In the genomic region with DNA sequence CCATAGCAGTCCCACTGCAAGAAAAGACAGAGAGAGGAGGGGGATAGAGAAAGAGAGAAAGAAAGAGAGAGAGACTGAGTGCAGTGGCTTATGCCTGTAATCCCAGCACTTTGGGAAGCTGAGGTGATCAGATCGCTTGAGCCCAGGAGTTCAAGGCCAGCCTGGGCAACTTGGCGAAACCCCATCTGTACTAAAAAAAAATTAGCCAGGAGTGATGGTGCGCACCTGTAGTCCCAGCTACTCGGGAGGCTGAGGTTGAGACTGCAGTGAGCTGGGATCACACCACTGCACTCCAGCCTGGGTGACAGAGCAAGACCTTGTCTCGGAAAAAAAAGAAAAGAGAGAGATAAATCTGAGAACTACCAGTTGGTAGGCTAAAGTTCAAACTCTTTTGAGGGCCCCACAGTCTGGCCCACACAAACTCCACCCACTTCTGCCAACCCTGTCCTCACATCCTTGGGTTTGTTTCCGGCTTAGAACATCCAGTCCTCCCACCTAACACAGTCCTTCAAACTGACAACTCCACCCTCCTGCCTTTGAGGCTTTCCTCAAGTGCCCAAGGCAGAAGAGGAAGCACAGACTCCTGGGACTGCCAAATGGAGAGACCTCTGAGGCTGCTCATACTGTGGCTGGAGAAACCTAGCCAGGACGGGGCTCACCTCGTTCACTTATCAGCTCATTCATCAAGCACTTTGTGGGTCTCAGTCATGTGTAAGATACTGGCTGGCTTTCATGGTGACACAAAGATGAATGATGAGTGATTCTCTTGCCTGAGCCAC, we compare ENCODE assay signal across 15 cellular contexts. TPM values are rescaled to one million over a fixed set of nuclear protein-coding genes. Genes with fewer than 3 reads are reported as not detected.
DNase-seq lines count a peak whose midpoint lies in the region; ATAC-seq and TF ChIP-seq lines count a peak whose summit lies in the region.
"Had no signal": no experiment of that assay in that cellular context is flagged by ENCODE, and none has a peak within 500 bp of the region (broad histone marks: within the 10 kb centered on the region; RNA-seq: fewer than 3 reads in every experiment).

No MANE protein-coding gene starts in this region.

- peak overlapping the region; percentile 7 for H3K4me3 Mint-ChIP-seq in T-helper 2 cell treated with Interferon-gamma antibody and Interleukin-4, amounts not matched to agents 5 μg/mL and 100 μg/mL, for 36 hours
- H3K4me3 Mint-ChIP-seq: activated CD4-positive, alpha-beta T cell treated with anti-CD3 and anti-CD28 coated beads, Interleukin-2, amount 10 ng/mL, durations not matched to agents 24 days and 14 days had no signal

- no peaks in the 10 kb centered on the region for H3K79me2 ChIP-seq in hepatocyte

- H3K36me3 Mint-ChIP-seq in T-helper 2 cell treated with Interferon-gamma antibody and Interleukin-4, amounts not matched to agents 5 μg/mL and 100 μg/mL, for 36 hours (ENCODE audit: low read depth), result peaks cover 5% of the 10 kb centered on the region

- DNase-seq in cardiac muscle cell (ENCODE audit: low read depth in 1 of 2, low spot score in 1 of 2) (peak; percentile 40 to 60), Right ventricle myocardium superior (no peak), hepatocyte (ENCODE audit: low spot score) (peak; percentile 67), upper lobe of right lung (no peak), NCI-H774 (lab: John Stamatoyannopoulos, UW) (no peak), foreskin fibroblast (no peak)
- no peak for DNase-seq in T-helper 2 cell treated with Interferon-gamma antibody and Interleukin-4, amounts not matched to agents 5 μg/mL and 100 μg/mL, for 36 hours (ENCODE audit: low spot score)
- DNase-seq: activated CD4-positive, alpha-beta T cell treated with anti-CD3 and anti-CD28 coated beads, Interleukin-2, amount 10 ng/mL, durations not matched to agents 24 days and 14 days; activated naive CD4-positive, alpha-beta T cell; DMS79 treated with DMSO at 0.1 percent for 48 hours; gastrocnemius medialis; NCI-H1417; NCI-H510A treated with DMSO at 0.1 percent for 48 hours; posterior cingulate gyrus had no signal

- H3K27me3 Mint-ChIP-seq in T-helper 2 cell treated with Interferon-gamma antibody and Interleukin-4, amounts not matched to agents 5 μg/mL and 100 μg/mL, for 36 hours (ENCODE audit: low read depth), result no peaks in the 10 kb centered on the region
- H3K27me3 Mint-ChIP-seq: activated CD4-positive, alpha-beta T cell treated with anti-CD3 and anti-CD28 coated beads, Interleukin-2, amount 10 ng/mL, durations not matched to agents 24 days and 14 days had no signal

- peak overlapping the region; percentile 2 for H3K27ac Mint-ChIP-seq in T-helper 2 cell treated with Interferon-gamma antibody and Interleukin-4, amounts not matched to agents 5 μg/mL and 100 μg/mL, for 36 hours
- H3K27ac Mint-ChIP-seq: activated CD4-positive, alpha-beta T cell treated with anti-CD3 and anti-CD28 coated beads, Interleukin-2, amount 10 ng/mL, durations not matched to agents 24 days and 14 days had no signal

- no peak for TF ChIP-seq CTCF in cardiac muscle cell (IDR thresholded peaks at IDR 0.05; ENCODE audit: low read depth, low read length)
- TF ChIP-seq CTCF in hepatocyte (IDR thresholded peaks at IDR 0.05; ENCODE audit: poor library complexity), result no peak
- TF ChIP-seq CTCF in upper lobe of right lung (IDR thresholded peaks at IDR 0.05), result no peak
- TF ChIP-seq CTCF in foreskin fibroblast (IDR thresholded peaks at IDR 0.05; ENCODE audit: low read depth, low read length), result no peak
- no peak for TF ChIP-seq CTCF in gastroesophageal sphincter (IDR thresholded peaks at IDR 0.05)

- ATAC-seq in Right ventricle myocardium superior (ENCODE audit: poor library complexity) (no peak), upper lobe of right lung (peak; percentile 78), gastroesophageal sphincter (no peak)
- ATAC-seq: gastrocnemius medialis had no signal

- intact Hi-C loops in Right ventricle myocardium superior (cut with DNase I) (no loop called here), upper lobe of right lung (cut with DNase I) (no loop called here)

- 71% methylated on average over 8 of the region's 8 CpGs for WGBS in hepatocyte (ENCODE audit: low lambda C conversion rate, missing lambda C conversion rate)
- 64% methylated on average over 7 of the region's 8 CpGs; no CpG with 5 or more reads in 1 of the 2 donors for WGBS in gastroesophageal sphincter (ENCODE audit: low coverage in 1 of 2), 2 donors

- H2AFZ ChIP-seq in hepatocyte, result no peak overlapping the region

- H3K9me2 ChIP-seq in hepatocyte (replicated peaks; ENCODE audit: insufficient read depth), result no peaks in the 10 kb centered on the region

- H3K4me3 ChIP-seq in cardiac muscle cell (no peak overlapping the region), hepatocyte (no peak overlapping the region), upper lobe of right lung (no peak overlapping the region), foreskin fibroblast (ENCODE audit: low read depth in 1 of 2, low read length in 2 of 2) (no peak overlapping the region), gastroesophageal sphincter (no peak overlapping the region)
- H3K4me3 ChIP-seq: gastrocnemius medialis had no signal

- H3K36me3 ChIP-seq in cardiac muscle cell (no peaks in the 10 kb centered on the region), hepatocyte (replicated peaks; ENCODE audit: insufficient read depth, low read depth) (no peaks in the 10 kb centered on the region), upper lobe of right lung (no peaks in the 10 kb centered on the region), gastroesophageal sphincter (peaks cover 0 to 27% of the 10 kb centered on the region in 2 donors)
- H3K36me3 ChIP-seq: gastrocnemius medialis had no signal

- H4K20me1 ChIP-seq in hepatocyte (ENCODE audit: insufficient read depth, poor library complexity, severe bottlenecking), result no peaks in the 10 kb centered on the region

- H3K27me3 ChIP-seq in cardiac muscle cell (no peaks in the 10 kb centered on the region), hepatocyte (no peaks in the 10 kb centered on the region), upper lobe of right lung (no peaks in the 10 kb centered on the region), gastroesophageal sphincter (no peaks in the 10 kb centered on the region)
- H3K27me3 ChIP-seq: gastrocnemius medialis had no signal

- TF ChIP-seq POLR2A in gastroesophageal sphincter (IDR thresholded peaks at IDR 0.05), result no peak

- H3K27ac ChIP-seq in cardiac muscle cell, result peak overlapping the region; percentile 4
- peak overlapping the region; percentile 65 for H3K27ac ChIP-seq in hepatocyte
- H3K27ac ChIP-seq in upper lobe of right lung, result no peak overlapping the region
- no peak overlapping the region for H3K27ac ChIP-seq in gastroesophageal sphincter
- H3K27ac ChIP-seq: gastrocnemius medialis had no signal

- no peaks in the 10 kb centered on the region for H3K9me3 ChIP-seq in cardiac muscle cell (ENCODE audit: low read depth)
- no peaks in the 10 kb centered on the region for H3K9me3 ChIP-seq in hepatocyte (ENCODE audit: low read depth)
- no peaks in the 10 kb centered on the region for H3K9me3 ChIP-seq in upper lobe of right lung
- no peaks in the 10 kb centered on the region for H3K9me3 ChIP-seq in gastroesophageal sphincter
- H3K9me3 ChIP-seq: gastrocnemius medialis had no signal

- peak overlapping the region; percentile 11 for H3K4me2 ChIP-seq in hepatocyte

- no peak for TF ChIP-seq EP300 in gastroesophageal sphincter (IDR thresholded peaks at IDR 0.05)

- H3K4me1 Mint-ChIP-seq in T-helper 2 cell treated with Interferon-gamma antibody and Interleukin-4, amounts not matched to agents 5 μg/mL and 100 μg/mL, for 36 hours (ENCODE audit: low read depth), result peaks cover 11% of the 10 kb centered on the region

- H3K9me3 Mint-ChIP-seq in T-helper 2 cell treated with Interferon-gamma antibody and Interleukin-4, amounts not matched to agents 5 μg/mL and 100 μg/mL, for 36 hours, result no peaks in the 10 kb centered on the region
- H3K9me3 Mint-ChIP-seq: activated CD4-positive, alpha-beta T cell treated with anti-CD3 and anti-CD28 coated beads, Interleukin-2, amount 10 ng/mL, durations not matched to agents 24 days and 14 days had no signal

- H3K4me1 ChIP-seq in cardiac muscle cell (ENCODE audit: low read depth) (no peaks in the 10 kb centered on the region), hepatocyte (ENCODE audit: insufficient read depth) (no peaks in the 10 kb centered on the region), upper lobe of right lung (no peaks in the 10 kb centered on the region), gastroesophageal sphincter (no peaks in the 10 kb centered on the region)
- H3K4me1 ChIP-seq: gastrocnemius medialis had no signal

RNA-seq across cellular contexts. Expression of gene TFAP2E, which starts 20.1 kb away (rescaled TPM):
- total RNA-seq in cardiac muscle cell (0.69 TPM in 1 of 2 replicates, not detected in the other), Right ventricle myocardium superior (0.27 TPM), hepatocyte (not detected in 2 replicates), upper lobe of right lung (1.9 TPM), gastroesophageal sphincter (under 1 TPM in 1 of 4 donors, not detected in 3; 0.27 TPM)
- polyA plus RNA-seq in cardiac muscle cell (0.50 TPM in 1 of 2 replicates, not detected in the other), hepatocyte (0.81 TPM in 1 of 2 replicates, not detected in the other)
- total RNA-seq: gastrocnemius medialis had no signal

RNA-seq across cellular contexts. Expression of gene NCDN, which starts 35.6 kb away (rescaled TPM):
- total RNA-seq in cardiac muscle cell, result 46.2 and 47.1 TPM in 2 replicates
- 43.9 and 51.4 TPM in 2 replicates for polyA plus RNA-seq in cardiac muscle cell
- 20.3 TPM for total RNA-seq in Right ventricle myocardium superior
- total RNA-seq in hepatocyte, result 11.4 and 19.6 TPM in 2 replicates
- 25.7 and 28.5 TPM in 2 replicates for polyA plus RNA-seq in hepatocyte
- 24.8 TPM for total RNA-seq in upper lobe of right lung
- total RNA-seq in gastroesophageal sphincter, result 10 to 100 TPM; 16.6 to 41.2 (median 24.3) TPM

RNA-seq across cellular contexts. Expression of gene KIAA0319L, which starts 36.0 kb away (rescaled TPM):
- total RNA-seq in cardiac muscle cell (60.2 and 77.3 TPM in 2 replicates), Right ventricle myocardium superior (62.1 TPM), hepatocyte (77.7 and 82.3 TPM in 2 replicates), upper lobe of right lung (87.7 TPM), gastroesophageal sphincter (10 to 100 TPM; 26.3 to 44.8 (median 38.9) TPM)
- polyA plus RNA-seq in cardiac muscle cell (56.7 and 84.0 TPM in 2 replicates), hepatocyte (41.5 and 56.3 TPM in 2 replicates)

RNA-seq across cellular contexts. Expression of gene PSMB2, which starts 48.1 kb away (rescaled TPM):
- total RNA-seq in cardiac muscle cell (22.5 and 29.1 TPM in 2 replicates), Right ventricle myocardium superior (37.0 TPM), hepatocyte (42.6 and 44.8 TPM in 2 replicates), upper lobe of right lung (44.1 TPM), gastroesophageal sphincter (10 to 100 TPM; 31.0 to 39.3 (median 38.7) TPM)
- polyA plus RNA-seq in cardiac muscle cell (72.8 and 83.1 TPM in 2 replicates), hepatocyte (93.8 and 98.8 TPM in 2 replicates)

Comparison
In these comparisons a context has a peak if more than half of its experiments do, and no peak if none do; other contexts are left out.
1. DNase-seq: peak in cardiac muscle cell (2 of 2) and hepatocyte (single experiment); none in Right ventricle myocardium superior (single experiment), T-helper 2 cell treated with Interferon-gamma antibody and Interleukin-4, amounts not matched to agents 5 μg/mL and 100 μg/mL, for 36 hours (single experiment), upper lobe of right lung (single experiment), NCI-H774 (single experiment) and foreskin fibroblast (0 of 2).
2. H3K27ac ChIP-seq: peak in cardiac muscle cell (single experiment) and hepatocyte (single experiment); none in upper lobe of right lung (single experiment) and gastroesophageal sphincter (0 of 4).